22 cellular contexts compared by ENCODE assay signal in genomic region chr2:259789-260331, GRCh38. TPM values are rescaled to one million over a fixed set of nuclear protein-coding genes. Genes with fewer than 3 reads are reported as not detected.
DNase-seq lines count a peak whose midpoint lies in the region; ATAC-seq, FAIRE-seq and TF ChIP-seq lines count a peak whose summit lies in the region.
"Had no signal": no experiment of that assay in that cellular context is flagged by ENCODE, and none has a peak within 500 bp of the region (broad histone marks: within the 10 kb centered on the region; RNA-seq: fewer than 3 reads in every experiment).

No MANE protein-coding gene starts in this region.

- no peaks in the 10 kb centered on the region for H4K20me1 ChIP-seq in IMR-90 (ENCODE audit: insufficient read depth, low read length)
- H4K20me1 ChIP-seq in H1 (replicated peaks in 1 of 2; ENCODE audit: control insufficient read depth in 1 of 2, insufficient read depth in 2 of 2, low read length in 2 of 2): peaks cover 0 to 5% of the 10 kb centered on the region in 2 experiments

- H4K5ac ChIP-seq in IMR-90 (ENCODE audit: low read depth, low read length): no peak overlapping the region
- H4K5ac ChIP-seq in H1 (ENCODE audit: insufficient read length, low read depth, low read length): no peak overlapping the region

- H2BK5ac ChIP-seq in IMR-90 (ENCODE audit: low read depth, low read length, poor library complexity, severe bottlenecking): no peak overlapping the region
- no peak overlapping the region for H2BK5ac ChIP-seq in H1 (ENCODE audit: low read depth, low read length)

- no peak for TF ChIP-seq EP300 in A549 (IDR thresholded peaks at IDR 0.05)
- TF ChIP-seq EP300 in H1 (IDR thresholded peaks at IDR 0.05; ENCODE audit: borderline replicate concordance in 1 of 2, low read depth in 2 of 2, low read length in 2 of 2): no peak

- H2AK5ac ChIP-seq in IMR-90 (ENCODE audit: low read depth, low read length): 0 out of 2 replicates have a peak overlapping the region, but pooled peaks have one; percentile 36
- H2AK5ac ChIP-seq in H1 (ENCODE audit: low read depth, low read length): no peak overlapping the region

- H3K14ac ChIP-seq in IMR-90 (replicated peaks; ENCODE audit: low read depth, low read length): no peak overlapping the region
- H3K14ac ChIP-seq in H1 (ENCODE audit: insufficient read length): no peak overlapping the region

- H2BK20ac ChIP-seq in IMR-90 (ENCODE audit: low read depth, low read length): no peak overlapping the region
- H2BK20ac ChIP-seq in H1 (ENCODE audit: low read length): no peak overlapping the region

- H3K9ac ChIP-seq in IMR-90 (ENCODE audit: low read depth, low read length): no peak overlapping the region
- no peak overlapping the region for H3K9ac ChIP-seq in H1 (replicated peaks in 1 of 4; ENCODE audit: extremely low read depth in 1 of 4, low read depth in 3 of 4, low read length in 3 of 4)
- H3K9ac ChIP-seq: BLaER1 treated with 17β-estradiol and CSF1 and Interleukin-3, amounts not matched to agents 10 nM and 100 nM; GM23248; KMS-11 had no signal

- peaks cover 9% of the 10 kb centered on the region; the same call in 1 of the 2 replicates for H3K23me2 ChIP-seq in H1 (ENCODE audit: low read depth, low read length)

- no peaks in the 10 kb centered on the region for H3K27me3 ChIP-seq in IMR-90 (ENCODE audit: control insufficient read depth, insufficient read depth, low read length)
- H3K27me3 ChIP-seq in H1 (replicated peaks in 1 of 4; ENCODE audit: control insufficient read depth in 3 of 4, extremely low read depth in 1 of 4, insufficient read depth in 3 of 4, low read length in 3 of 4): peaks cover 0 to 9% (median 5%) of the 10 kb centered on the region in 4 experiments; a peak in 5 of 7 replicates
- H3K27me3 ChIP-seq: BLaER1 treated with 17β-estradiol and CSF1 and Interleukin-3, amounts not matched to agents 10 nM and 100 nM had no signal

- H3K36me3 ChIP-seq in IMR-90 (ENCODE audit: control insufficient read depth, insufficient read depth, low read length) (no peaks in the 10 kb centered on the region), H1 (ENCODE audit: control insufficient read depth in 2 of 4, insufficient read depth in 4 of 4, low read length in 3 of 4) (peaks cover 0 to 18% (median 0%) of the 10 kb centered on the region in 4 experiments; a peak in 3 of 8 replicates)

- DNase-seq in A549 (ENCODE audit: low read depth in 1 of 2, low spot score in 1 of 2): no peak
- DNase-seq in IMR-90: no peak
- DNase-seq in H1 (ENCODE audit: low read depth in 1 of 2, low spot score in 2 of 2): no peak
- no peak for DNase-seq in SW480 (ENCODE audit: low spot score)
- no peak for DNase-seq in GM12891 (ENCODE audit: insufficient read length, low spot score)
- no peak for DNase-seq in activated T-cell treated with anti-CD3 and anti-CD28 coated beads for 4 hours
- DNase-seq in ureter (ENCODE audit: low spot score): no peak
- DNase-seq: 8988T; CD8-positive, alpha-beta memory T cell; COR-L47; GM23248; H7; HFFc6 had no signal

- H4K91ac ChIP-seq in IMR-90 (ENCODE audit: insufficient read depth, low read depth, low read length) (no peak overlapping the region), H1 (replicated peaks; ENCODE audit: insufficient read length, low read length) (no peak overlapping the region)

- in situ Hi-C loops in IMR-90 (cut with MboI; ENCODE audit: low sequenced_read_pairs): no loop called here

- peaks cover 85% of the 10 kb centered on the region for H3K9me3 ChIP-seq in A549
- H3K9me3 ChIP-seq in IMR-90 (ENCODE audit: control insufficient read depth, insufficient read depth, low read length): no peaks in the 10 kb centered on the region
- H3K9me3 ChIP-seq in H1 (ENCODE audit: insufficient read depth in 2 of 2, low read depth in 1 of 2, low read length in 1 of 2): peaks cover 11 to 12% of the 10 kb centered on the region in 2 experiments

- 89% methylated on average over 2 of the region's 2 CpGs for WGBS in A549 (ENCODE audit: missing lambda C conversion rate)
- WGBS in IMR-90 (ENCODE audit: extremely low coverage in 2 of 2, insufficient read length in 1 of 2), 2 experiments: no CpG with 5 or more reads among the region's 2 CpGs
- WGBS in H1 (ENCODE audit: extremely low coverage in 1 of 2, insufficient coverage in 1 of 2, insufficient read length in 1 of 2, insufficient replicate concordance in 2 of 2, low coverage in 1 of 2, low lambda C conversion rate in 2 of 2, missing lambda C conversion rate in 1 of 2), 2 experiments: 93% methylated on average over 2 of the region's 2 CpGs; no CpG with 5 or more reads in 1 of the 2 experiments

- H3K4me2 ChIP-seq in A549 (no peak overlapping the region), IMR-90 (ENCODE audit: low read depth, low read length) (no peak overlapping the region), H1 (ENCODE audit: insufficient read depth in 1 of 2, low read depth in 2 of 2, low read length in 2 of 2) (no peak overlapping the region)
- H3K4me2 ChIP-seq: BLaER1 treated with 17β-estradiol and CSF1 and Interleukin-3, amounts not matched to agents 10 nM and 100 nM; KMS-11 had no signal

- H4K8ac ChIP-seq in IMR-90 (ENCODE audit: low read depth in 2 of 2, low read length in 2 of 2) (no peak overlapping the region), H1 (ENCODE audit: extremely low read depth, insufficient read depth, low read length) (no peak overlapping the region)

- H2BK15ac ChIP-seq in IMR-90 (ENCODE audit: low read depth, low read length) (no peak overlapping the region), H1 (ENCODE audit: low read length) (no peak overlapping the region)

- H3K23ac ChIP-seq in IMR-90 (ENCODE audit: low read depth, low read length) (no peak overlapping the region), H1 (ENCODE audit: insufficient read length) (no peak overlapping the region)

- H2AFZ ChIP-seq in IMR-90 (replicated peaks; ENCODE audit: low read length, poor library complexity) (no peak overlapping the region), H1 (ENCODE audit: low read length) (no peak overlapping the region)
- H2AFZ ChIP-seq: GM23248 had no signal

- CTCF ChIA-PET in A549 (lab: Yijun Ruan, JAX) (no interaction called here), IMR-90 (lab: Yijun Ruan, JAX) (interaction anchor here (2.2 kb wide), 1 partner anchor 13 kb away, joined by 5 read pairs; no protein-coding TSS in a partner anchor), H1 (lab: Charles Lee; ENCODE audit: partially characterized antibody) (interaction anchor here (1.2 to 2.3 kb wide), 3 partner anchors 12 to 21 kb away, joined by 3 to 12 read pairs (median 4); no protein-coding TSS in a partner anchor)

- no peak for TF ChIP-seq CTCF in A549 (IDR thresholded peaks at IDR 0.05)
- TF ChIP-seq CTCF in IMR-90 (conservative IDR thresholded peaks at IDR 0.05; ENCODE audit: low read depth, low read length): no peak
- no peak for TF ChIP-seq CTCF in H1 (IDR thresholded peaks at IDR 0.05; ENCODE audit: control extremely low read depth in 1 of 3, insufficient read depth in 1 of 3, low read depth in 1 of 3, low read length in 3 of 3)

- H3K27ac ChIP-seq in A549: no peak overlapping the region
- H3K27ac ChIP-seq in IMR-90 (ENCODE audit: insufficient read depth, low read length): no peak overlapping the region
- no peak overlapping the region for H3K27ac ChIP-seq in H1 (ENCODE audit: low read depth, low read length)
- H3K27ac ChIP-seq: BLaER1 treated with 17β-estradiol and CSF1 and Interleukin-3, amounts not matched to agents 10 nM and 100 nM; GM23248; KMS-11 had no signal

- H3K4ac ChIP-seq in IMR-90 (ENCODE audit: low read depth, low read length): no peak overlapping the region
- no peak overlapping the region for H3K4ac ChIP-seq in H1 (replicated peaks; ENCODE audit: insufficient read length, low read depth, low read length)

- dilution Hi-C loops in IMR-90 (cut with HindIII; ENCODE audit: low sequenced_read_pairs, unreplicated experiment): no loop called here

- H3K79me2 ChIP-seq in H1 (ENCODE audit: control insufficient read depth in 1 of 2, insufficient read depth in 2 of 2, low read length in 2 of 2): peaks cover under 1 to 26% of the 10 kb centered on the region in 2 experiments; a peak in 3 of 4 replicates

- BruUV-seq in IMR-90 (replicated peaks; lab: Mats Ljungman, UMichigan): no TSS peak

- TF ChIP-seq POLR2A in A549 (IDR thresholded peaks at IDR 0.05; ENCODE audit: low read length) (no peak), IMR-90 (IDR thresholded peaks at IDR 0.05; ENCODE audit: low read depth, low read length) (no peak), H1 (IDR thresholded peaks at IDR 0.05; ENCODE audit: control extremely low read depth in 1 of 2, low read depth in 2 of 2, low read length in 2 of 2) (no peak), GM12891 (IDR thresholded peaks at IDR 0.05; ENCODE audit: low read depth, low read length) (no peak)

- H2BK120ac ChIP-seq in IMR-90 (ENCODE audit: low read depth, low read length) (no peak overlapping the region), H1 (replicated peaks; ENCODE audit: low read depth, low read length) (no peak overlapping the region)

- POLR2A ChIA-PET in A549 (lab: Yijun Ruan, JAX): no interaction called here
- POLR2A ChIA-PET in IMR-90 (lab: Charles Lee; ENCODE audit: unreplicated experiment): no interaction called here
- POLR2A ChIA-PET in H1 (lab: Charles Lee; ENCODE audit: partially characterized antibody): no interaction called here

- no peak overlapping the region for H3K18ac ChIP-seq in IMR-90 (ENCODE audit: low read depth, low read length)
- H3K18ac ChIP-seq in H1 (ENCODE audit: extremely low read depth, low read length): no peak overlapping the region

- H3K4me3 ChIP-seq in A549 (no peak overlapping the region), IMR-90 (ENCODE audit: insufficient read depth, low read depth, low read length) (no peak overlapping the region), H1 (ENCODE audit: extremely low read depth in 1 of 4, insufficient read depth in 2 of 4, low read depth in 3 of 4, low read length in 4 of 4) (no peak overlapping the region)
- H3K4me3 ChIP-seq: BLaER1 treated with 17β-estradiol and CSF1 and Interleukin-3, amounts not matched to agents 10 nM and 100 nM; GM23248 had no signal

- ATAC-seq in A549 (no peak), IMR-90 (ENCODE audit: low read depth) (no peak)
- ATAC-seq: HCT116 had no signal

- intact Hi-C loops in IMR-90 (cut with micrococcal nuclease): loop anchor here (1.0 to 5.0 kb wide), 3 partner anchors 14 to 417 kb away; partner anchors contain the start of gene TMEM18

- H3K79me1 ChIP-seq in IMR-90 (ENCODE audit: low read depth in 1 of 2, low read length in 2 of 2): peaks cover 11 to 13% of the 10 kb centered on the region in 2 experiments
- no peaks in the 10 kb centered on the region for H3K79me1 ChIP-seq in H1 (ENCODE audit: low read depth, low read length)

- H3K9me1 ChIP-seq in IMR-90 (ENCODE audit: insufficient read depth, low read length): no peaks in the 10 kb centered on the region; the same call in 1 of the 2 replicates

- TF ChIP-seq RAD21 in A549 (conservative IDR thresholded peaks at IDR 0.05 in 1 of 2, IDR thresholded peaks at IDR 0.05 in 1 of 2) (no peak), IMR-90 (IDR thresholded peaks at IDR 0.05; ENCODE audit: low read length) (no peak), H1 (IDR thresholded peaks at IDR 0.05 in 1 of 2, conservative IDR thresholded peaks at IDR 0.05 in 1 of 2; ENCODE audit: low read depth in 2 of 2, low read length in 2 of 2) (no peak)

- FAIRE-seq in A549 (lab: Jason Lieb, UNC) (no peak), H1 (lab: Jason Lieb, UNC) (no peak), islet of Langerhans (lab: Jason Lieb, UNC) (peak; percentile 64), GM12891 (lab: Jason Lieb, UNC) (no peak)
- FAIRE-seq: D721Med, G401.6, GM12892, GM18507 had no signal

- H2AK9ac ChIP-seq in IMR-90 (replicated peaks; ENCODE audit: low read depth, low read length, poor library complexity): no peak overlapping the region

- H3K4me1 ChIP-seq in A549 (peaks cover 4% of the 10 kb centered on the region; the same call in 1 of the 3 replicates), IMR-90 (ENCODE audit: control insufficient read depth, insufficient read depth, low read length) (peaks cover 9% of the 10 kb centered on the region), H1 (replicated peaks in 1 of 4; ENCODE audit: control insufficient read depth in 3 of 4, insufficient read depth in 4 of 4, low read length in 3 of 4) (peaks cover 0 to 5% (median 3%) of the 10 kb centered on the region in 4 experiments; a peak in 2 of 7 replicates)

- no peak overlapping the region for H2BK12ac ChIP-seq in H1 (ENCODE audit: low read depth, low read length)

- H3K56ac ChIP-seq in IMR-90 (ENCODE audit: extremely low read depth, insufficient read depth, low read length): no peak overlapping the region
- H3K56ac ChIP-seq in H1 (replicated peaks; ENCODE audit: insufficient read length, low read depth, low read length): no peak overlapping the region

RNA-seq across cellular contexts. Expression of gene SH3YL1, which starts 4.0 kb away (rescaled TPM):
- polyA plus RNA-seq in A549 (2011; rRNA removed): 19.5 and 23.9 TPM in 2 replicates
- 4.4 and 5.0 TPM in 2 replicates for polyA plus RNA-seq in A549 (2012; cell fraction: cytosol; rRNA removed)
- 6.1 and 9.2 TPM in 2 replicates for polyA plus RNA-seq in A549 (2012; cell fraction: nucleus; rRNA removed)
- 12.8 to 13.9 TPM (median 13.5 TPM) in 3 replicates for polyA plus RNA-seq in A549 (2017; fragmentation: RNase III; extraction: RNeasy Plus Mini Kit Qiagen cat#74134 plus additional on column Dnase treatment)
- polyA minus RNA-seq in A549 (2011; rRNA and poly(A)+ RNA removed): 8.1 and 12.2 TPM in 2 replicates
- 18.1 and 25.3 TPM in 2 replicates for total RNA-seq in IMR-90 (2012; rRNA removed)
- 15.5 and 21.2 TPM in 2 replicates for polyA plus RNA-seq in IMR-90 (2012; rRNA removed)
- 4.0 and 11.3 TPM in 2 replicates for polyA plus RNA-seq in IMR-90 (2012; cell fraction: cytosol; rRNA removed)
- 24.3 and 117 TPM in 2 replicates for polyA plus RNA-seq in IMR-90 (2012; cell fraction: nucleus; rRNA removed; ENCODE audit: low replicate concordance)
- 31.4 and 37.2 TPM in 2 replicates for total RNA-seq in H1 (2021; fragmentation: NEBNext Ultra II Directional; extraction: Animal tissue kit (Norgen Biotek cat#: 25700))
- 12.9 and 13.6 TPM in 2 replicates for polyA plus RNA-seq in H1 (2011; rRNA removed)
- polyA plus RNA-seq in H1 (2011; cell fraction: cytosol; rRNA removed): 22.5 TPM
- polyA plus RNA-seq in H1 (2011; cell fraction: nucleus; rRNA removed): 28.4 TPM
- polyA plus RNA-seq in H1 (2012, experiment 1 of 2): 24.6 to 32.5 TPM (median 25.7 TPM) in 4 replicates
- polyA plus RNA-seq in H1 (2012, experiment 2 of 2): 5.9 TPM
- polyA plus RNA-seq in H1 (2013, experiment 1 of 2): 27.9 TPM
- polyA plus RNA-seq in H1 (2013, experiment 2 of 2): 26.7 TPM
- polyA minus RNA-seq in H1 (2011; rRNA and poly(A)+ RNA removed): 18.9 and 19.0 TPM in 2 replicates
- 15.1 TPM for polyA minus RNA-seq in H1 (2011; cell fraction: cytosol; rRNA and poly(A)+ RNA removed)
- 44.6 TPM for polyA minus RNA-seq in H1 (2011; cell fraction: nucleus; rRNA and poly(A)+ RNA removed)
- polyA plus RNA-seq in GM12891 (2012; ENCODE audit: low read depth, missing spikeins): 12.4 TPM
- 90.3 TPM for total RNA-seq in ureter

RNA-seq across cellular contexts. Expression of gene ACP1, which starts 4.9 kb away (rescaled TPM):
- polyA plus RNA-seq in A549 (2011; rRNA removed): 266 and 338 TPM in 2 replicates
- 149 and 162 TPM in 2 replicates for polyA plus RNA-seq in A549 (2012; cell fraction: cytosol; rRNA removed)
- 40.4 and 64.8 TPM in 2 replicates for polyA plus RNA-seq in A549 (2012; cell fraction: nucleus; rRNA removed)
- 204 to 228 TPM (median 213 TPM) in 3 replicates for polyA plus RNA-seq in A549 (2017; fragmentation: RNase III; extraction: RNeasy Plus Mini Kit Qiagen cat#74134 plus additional on column Dnase treatment)
- polyA minus RNA-seq in A549 (2011; rRNA and poly(A)+ RNA removed): 142 and 157 TPM in 2 replicates
- total RNA-seq in IMR-90 (2012; rRNA removed): 85.7 and 123 TPM in 2 replicates
- 89.6 and 104 TPM in 2 replicates for polyA plus RNA-seq in IMR-90 (2012; rRNA removed)
- 27.0 and 53.3 TPM in 2 replicates for polyA plus RNA-seq in IMR-90 (2012; cell fraction: cytosol; rRNA removed)
- polyA plus RNA-seq in IMR-90 (2012; cell fraction: nucleus; rRNA removed; ENCODE audit: low replicate concordance): 18.7 and 88.2 TPM in 2 replicates
- 150 and 155 TPM in 2 replicates for total RNA-seq in H1 (2021; fragmentation: NEBNext Ultra II Directional; extraction: Animal tissue kit (Norgen Biotek cat#: 25700))
- polyA plus RNA-seq in H1 (2011; rRNA removed): 78.7 and 115 TPM in 2 replicates
- 169 TPM for polyA plus RNA-seq in H1 (2011; cell fraction: cytosol; rRNA removed)
- polyA plus RNA-seq in H1 (2011; cell fraction: nucleus; rRNA removed): 96.8 TPM
- 165 to 214 TPM (median 182 TPM) in 4 replicates for polyA plus RNA-seq in H1 (2012, experiment 1 of 2)
- 60.1 TPM for polyA plus RNA-seq in H1 (2012, experiment 2 of 2)
- polyA plus RNA-seq in H1 (2013, experiment 1 of 2): 107 TPM
- polyA plus RNA-seq in H1 (2013, experiment 2 of 2): 106 TPM
- polyA minus RNA-seq in H1 (2011; rRNA and poly(A)+ RNA removed): 107 and 121 TPM in 2 replicates
- 83.2 TPM for polyA minus RNA-seq in H1 (2011; cell fraction: cytosol; rRNA and poly(A)+ RNA removed)
- polyA minus RNA-seq in H1 (2011; cell fraction: nucleus; rRNA and poly(A)+ RNA removed): 78.8 TPM
- 109 TPM for polyA plus RNA-seq in GM12891 (2012; ENCODE audit: low read depth, missing spikeins)
- total RNA-seq in ureter: 97.5 TPM

RNA-seq across cellular contexts. Expression of gene ALKAL2, which starts 28.0 kb away (rescaled TPM):
- not detected in 2 replicates for polyA plus RNA-seq in A549 (2011; rRNA removed)
- polyA plus RNA-seq in A549 (2012; cell fraction: cytosol; rRNA removed): not detected in 2 replicates
- polyA plus RNA-seq in A549 (2012; cell fraction: nucleus; rRNA removed): not detected in 2 replicates
- not detected in 3 replicates for polyA plus RNA-seq in A549 (2017; fragmentation: RNase III; extraction: RNeasy Plus Mini Kit Qiagen cat#74134 plus additional on column Dnase treatment)
- polyA minus RNA-seq in A549 (2011; rRNA and poly(A)+ RNA removed): not detected in 2 replicates
- total RNA-seq in IMR-90 (2012; rRNA removed): not detected in 2 replicates
- not detected in 2 replicates for polyA plus RNA-seq in IMR-90 (2012; rRNA removed)
- polyA plus RNA-seq in IMR-90 (2012; cell fraction: cytosol; rRNA removed): 0.51 TPM in 1 of 2 replicates, not detected in the other
- polyA plus RNA-seq in IMR-90 (2012; cell fraction: nucleus; rRNA removed; ENCODE audit: low replicate concordance): 0.21 TPM in 1 of 2 replicates, not detected in the other
- 10.4 and 11.5 TPM in 2 replicates for total RNA-seq in H1 (2021; fragmentation: NEBNext Ultra II Directional; extraction: Animal tissue kit (Norgen Biotek cat#: 25700))
- 4.3 and 4.6 TPM in 2 replicates for polyA plus RNA-seq in H1 (2011; rRNA removed)
- polyA plus RNA-seq in H1 (2011; cell fraction: cytosol; rRNA removed): 5.4 TPM
- polyA plus RNA-seq in H1 (2011; cell fraction: nucleus; rRNA removed): 7.2 TPM
- polyA plus RNA-seq in H1 (2012, experiment 1 of 2): 4.5 to 6.0 TPM (median 4.9 TPM) in 4 replicates
- 2.0 TPM for polyA plus RNA-seq in H1 (2012, experiment 2 of 2)
- polyA plus RNA-seq in H1 (2013, experiment 1 of 2): 11.7 TPM
- polyA plus RNA-seq in H1 (2013, experiment 2 of 2): 12.0 TPM
- 2.8 and 4.6 TPM in 2 replicates for polyA minus RNA-seq in H1 (2011; rRNA and poly(A)+ RNA removed)
- polyA minus RNA-seq in H1 (2011; cell fraction: cytosol; rRNA and poly(A)+ RNA removed): 6.0 TPM
- 7.4 TPM for polyA minus RNA-seq in H1 (2011; cell fraction: nucleus; rRNA and poly(A)+ RNA removed)
- polyA plus RNA-seq in GM12891 (2012; ENCODE audit: low read depth, missing spikeins): 0.17 TPM
- 1.9 TPM for total RNA-seq in ureter
- total RNA-seq: CD8-positive, alpha-beta memory T cell; GM23248; HFFc6; HT-29 had no signal
- polyA plus RNA-seq: CD8-positive, alpha-beta memory T cell; GM23248 had no signal

Comparison
In these comparisons a context has a peak if more than half of its experiments do, and no peak if none do; other contexts are left out.
1. Of the 18 proteins assayed by ChIP-seq in both H1 and A549: peak only in H1: none; only in A549: MAFK; in both: CEBPB; in neither: 16.